Comparison of ENCODE assay signal across 8 cellular contexts in the genomic region with DNA sequence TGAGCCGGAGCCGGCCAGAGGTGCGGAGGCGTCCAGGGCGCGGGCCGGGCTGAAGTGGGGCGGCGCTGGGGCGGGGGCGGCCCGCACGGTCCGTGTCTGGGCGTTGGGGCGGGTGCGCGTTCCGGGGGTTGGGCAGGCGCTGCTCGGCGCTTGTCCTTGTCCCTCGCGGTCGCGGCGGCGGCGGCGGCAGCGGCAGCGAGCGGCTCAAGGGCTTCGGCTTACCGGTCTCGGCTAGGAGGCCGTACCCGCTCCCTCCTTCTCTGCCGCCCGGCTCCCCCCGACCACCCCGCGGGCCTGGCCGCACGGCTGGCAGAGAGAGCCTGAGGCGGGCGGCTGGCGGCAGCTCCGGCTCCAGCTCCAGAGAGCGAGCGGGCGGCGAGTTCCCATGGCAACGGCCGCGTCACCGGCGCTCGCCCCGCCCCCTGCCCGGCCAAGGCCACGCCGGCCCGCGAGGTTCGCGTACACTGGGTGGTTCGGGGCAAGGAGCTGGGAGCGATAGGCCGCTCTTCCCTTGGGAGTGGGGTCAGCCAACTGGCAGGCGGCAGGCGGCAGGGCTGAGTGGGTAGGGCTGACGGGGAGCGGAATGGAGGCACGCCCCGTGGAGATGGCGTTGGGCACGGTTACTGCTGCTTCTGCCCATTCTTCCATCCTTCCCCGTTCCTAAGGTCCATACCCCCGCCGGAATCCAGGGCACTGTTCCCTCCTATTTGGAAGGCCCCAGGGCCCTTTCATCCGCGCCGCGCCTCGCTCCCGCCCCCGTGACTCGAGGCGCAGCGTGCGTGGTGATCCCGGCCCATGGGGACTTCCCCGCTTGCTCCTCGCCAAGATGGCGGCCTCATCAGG. TPM values are rescaled to one million over a fixed set of nuclear protein-coding genes. Genes with fewer than 3 reads are reported as not detected.
DNase-seq lines count a peak whose midpoint lies in the region; ATAC-seq and TF ChIP-seq lines count a peak whose summit lies in the region.

A gene with protein sequence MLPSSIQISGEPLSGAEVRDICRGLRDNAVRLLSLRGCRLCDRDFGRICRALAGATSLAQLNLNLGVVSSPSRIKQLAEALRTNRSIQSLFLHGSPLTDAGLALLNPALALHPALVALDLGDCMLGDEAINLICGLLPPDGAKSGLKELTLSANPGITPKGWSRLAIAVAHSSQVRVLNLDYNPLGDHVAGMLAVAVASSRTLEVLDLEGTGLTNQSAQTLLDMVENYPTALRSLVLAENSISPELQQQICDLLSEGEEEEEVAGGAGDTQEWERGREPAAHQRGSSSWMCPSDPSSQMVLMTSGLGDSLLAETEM (minus strand): TSS at position 363 of the 843 bp plus-strand sequence. CDS start 561 bp downstream, outside the sequence.

- DNase-seq in C1 segment of cervical spinal cord (lab: John Stamatoyannopoulos, UW) (peak in 12 of 14 donors; percentile 41 to 83 (median 58)), SK-N-MC (ENCODE audit: low read depth, low spot score) (no peak), glutamatergic neuron (peak; percentile 95), omental fat pad (ENCODE audit: low spot score) (peak; percentile 67), superior temporal gyrus (ENCODE audit: extremely low spot score) (peak; percentile 80)

- peaks cover 40% of the 10 kb centered on the region for H3K4me1 Mint-ChIP-seq in activated naive CD4-positive, alpha-beta T cell treated with anti-CD3 and anti-CD28 coated beads, Interleukin-2, amount 50 U/mL, for 24 hours
- H3K4me1 Mint-ChIP-seq in glutamatergic neuron (ENCODE audit: low read depth, unreplicated experiment) = peaks cover 17% of the 10 kb centered on the region

- H3K4me3 ChIP-seq in HUES64 (ENCODE audit: low read length) (peak within 1 kb of the TSS; percentile 72), SK-N-MC (peak within 1 kb of the TSS; percentile 82)

- H3K36me3 ChIP-seq in HUES64 (ENCODE audit: insufficient read depth, low read length) = peaks cover 45% of the 10 kb centered on the region
- peaks cover 30% of the 10 kb centered on the region for H3K36me3 ChIP-seq in SK-N-MC (ENCODE audit: insufficient read depth, low read length)

- peak; percentile 66 for ATAC-seq in GM19372 (IDR thresholded peaks at IDR 0.05; ENCODE audit: low read depth, unreplicated experiment)
- peak; percentile 89 for ATAC-seq in omental fat pad (ENCODE audit: low FRiP score)

- H3K27ac Mint-ChIP-seq in activated naive CD4-positive, alpha-beta T cell treated with anti-CD3 and anti-CD28 coated beads, Interleukin-2, amount 50 U/mL, for 24 hours = peak within 1 kb of the TSS; percentile 12
- peak within 1 kb of the TSS; percentile 50 for H3K27ac Mint-ChIP-seq in glutamatergic neuron (ENCODE audit: unreplicated experiment)

- peak within 1 kb of the TSS; percentile 80 for H3K4me3 Mint-ChIP-seq in activated naive CD4-positive, alpha-beta T cell treated with anti-CD3 and anti-CD28 coated beads, Interleukin-2, amount 50 U/mL, for 24 hours
- H3K4me3 Mint-ChIP-seq in glutamatergic neuron (ENCODE audit: unreplicated experiment) = peak within 1 kb of the TSS; percentile 91

- H3K36me3 Mint-ChIP-seq in activated naive CD4-positive, alpha-beta T cell treated with anti-CD3 and anti-CD28 coated beads, Interleukin-2, amount 50 U/mL, for 24 hours = peaks cover 11% of the 10 kb centered on the region
- H3K36me3 Mint-ChIP-seq in glutamatergic neuron (ENCODE audit: unreplicated experiment) = peaks cover 6% of the 10 kb centered on the region

- no peaks in the 10 kb centered on the region for H3K9me3 Mint-ChIP-seq in activated naive CD4-positive, alpha-beta T cell treated with anti-CD3 and anti-CD28 coated beads, Interleukin-2, amount 50 U/mL, for 24 hours
- H3K9me3 Mint-ChIP-seq in glutamatergic neuron (ENCODE audit: unreplicated experiment) = peaks cover 8% of the 10 kb centered on the region

- H3K9me3 ChIP-seq in HUES64 (ENCODE audit: insufficient read depth, low read depth, low read length) = no peaks in the 10 kb centered on the region
- H3K9me3 ChIP-seq in SK-N-MC (ENCODE audit: low read depth, low read length) = no peaks in the 10 kb centered on the region

- H3K4me1 ChIP-seq in HUES64 (ENCODE audit: insufficient read depth, low read length) = no peaks in the 10 kb centered on the region; the same call in 1 of the 2 replicates

- peaks cover 29% of the 10 kb centered on the region for H3K27me3 ChIP-seq in HUES64 (ENCODE audit: insufficient read depth, low read length)

- H3K9ac ChIP-seq in HUES64 (ENCODE audit: low read depth, low read length) = peak within 1 kb of the TSS; percentile 64
- no peak within 1 kb of the TSS for H3K9ac ChIP-seq in SK-N-MC (ENCODE audit: insufficient read length)

- H3K27ac ChIP-seq in HUES64 (ENCODE audit: low read depth, low read length) (no peak within 1 kb of the TSS), SK-N-MC (no peak within 1 kb of the TSS)

- TF ChIP-seq CTCF in glutamatergic neuron (IDR thresholded peaks at IDR 0.05; ENCODE audit: partially characterized antibody, unreplicated experiment) (no peak), omental fat pad (IDR thresholded peaks at IDR 0.05) (no peak)

- H3K27me3 Mint-ChIP-seq in activated naive CD4-positive, alpha-beta T cell treated with anti-CD3 and anti-CD28 coated beads, Interleukin-2, amount 50 U/mL, for 24 hours = peaks cover 11% of the 10 kb centered on the region
- H3K27me3 Mint-ChIP-seq in glutamatergic neuron (ENCODE audit: unreplicated experiment) = peaks cover 20% of the 10 kb centered on the region

- WGBS in HUES64 = 9% methylated on average over 96 of the region's 96 CpGs

RNA-seq across cellular contexts. Expression of the gene that starts here (rescaled TPM):
- polyA plus RNA-seq in HUES64 (2013, experiment 1 of 2) = 0.30 TPM
- not detected for polyA plus RNA-seq in HUES64 (2013, experiment 2 of 2)
- total RNA-seq in glutamatergic neuron (ENCODE audit: unreplicated experiment) (1.2 TPM), omental fat pad (under 1 TPM in 3 of 4 donors, not detected in 1; 0.19 to 0.48 (median 0.47) TPM)

Comparison
In these comparisons a context has a peak if more than half of its experiments do, and no peak if none do; other contexts are left out.
1. Peak in DNase-seq and ATAC-seq in omental fat pad; RNA of the gene not detected or under 1 TPM.